In the genomic region with DNA sequence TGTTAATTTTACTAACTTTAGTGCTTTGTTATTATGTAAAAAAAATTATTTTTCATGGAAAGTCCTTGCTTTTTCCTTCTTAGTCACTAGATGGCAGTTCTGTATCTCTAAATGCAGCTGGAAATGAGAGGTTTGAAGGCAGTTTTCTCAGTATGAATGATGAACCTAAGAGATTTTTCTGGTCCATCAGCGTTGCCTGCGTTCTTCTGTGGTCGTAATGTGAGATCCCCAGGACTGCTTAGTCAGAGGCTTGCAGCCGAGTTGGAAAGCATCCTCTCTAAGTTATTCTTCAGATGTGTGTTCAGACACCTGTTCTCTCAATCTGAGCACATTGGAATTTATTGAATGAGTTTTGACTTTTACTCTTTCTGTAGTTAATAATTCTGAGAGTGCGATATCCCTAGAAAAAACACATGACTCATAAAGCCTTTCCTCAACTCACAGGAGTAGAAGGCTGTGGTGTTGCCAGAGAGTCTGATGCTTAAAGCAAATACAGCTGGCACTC, we compare ENCODE assay signal across 10 cellular contexts.
A peak's percentile ranks its signal among the peaks of the same experiment; 100 is the strongest.
DNase-seq lines count a peak whose midpoint lies in the region; FAIRE-seq and TF ChIP-seq lines count a peak whose summit lies in the region.
"Had no signal": no experiment of that assay in that cellular context is flagged by ENCODE, and none has a peak within 500 bp of the region (broad histone marks: within the 10 kb centered on the region; RNA-seq: fewer than 3 reads in every experiment).

No MANE protein-coding gene starts in this region.

- H3K27ac ChIP-seq in hepatocyte = no peak overlapping the region

- CTCF ChIA-PET in activated naive CD4-positive, alpha-beta T cell treated with anti-CD3 and anti-CD28 coated beads, Interleukin-2, amount 10 ng/mL, durations not matched to agents 7 days and 5 days (lab: Charles Lee) = interaction anchor here (0.7 kb wide), 1 partner anchor 151 kb away, joined by 3 read pairs; no protein-coding TSS in a partner anchor

- peak overlapping the region; percentile 8 for H3K4me2 ChIP-seq in hepatocyte

- DNase-seq in G401 (ENCODE audit: low spot score) = peak; percentile 37
- no peak for DNase-seq in LNCaP clone FGC (ENCODE audit: low read depth)
- DNase-seq in SK-N-DZ (ENCODE audit: low spot score) = peak; percentile 64
- peak; percentile 84 for DNase-seq in hepatocyte (ENCODE audit: low spot score)
- peak; percentile 68 for DNase-seq in urothelium cell line (ENCODE audit: low spot score)
- DNase-seq in GM19239 (ENCODE audit: insufficient read length, low spot score) = no peak
- no peak for DNase-seq in amygdala (lab: John Stamatoyannopoulos, UW)
- DNase-seq in activated naive CD4-positive, alpha-beta T cell treated with anti-CD3 and anti-CD28 coated beads, Interleukin-2, amount 10 ng/mL, durations not matched to agents 7 days and 5 days = no peak
- DNase-seq: naive B cell had no signal

- peaks cover 3% of the 10 kb centered on the region for H3K27me3 Mint-ChIP-seq in activated naive CD4-positive, alpha-beta T cell treated with anti-CD3 and anti-CD28 coated beads, Interleukin-2, amount 10 ng/mL, durations not matched to agents 7 days and 5 days

- H3K4me3 ChIP-seq in LNCaP clone FGC (ENCODE audit: low read depth, low read length) (no peak overlapping the region), hepatocyte (no peak overlapping the region)

- no peaks in the 10 kb centered on the region for H3K4me1 Mint-ChIP-seq in activated naive CD4-positive, alpha-beta T cell treated with anti-CD3 and anti-CD28 coated beads, Interleukin-2, amount 10 ng/mL, durations not matched to agents 7 days and 5 days

- FAIRE-seq in urothelium cell line (lab: Jason Lieb, UNC) (no peak), GM19239 (lab: Jason Lieb, UNC) (no peak)

- no peaks in the 10 kb centered on the region for H4K20me1 ChIP-seq in hepatocyte (ENCODE audit: insufficient read depth, poor library complexity, severe bottlenecking)

- no peaks in the 10 kb centered on the region for H3K4me1 ChIP-seq in hepatocyte (ENCODE audit: insufficient read depth)

- H3K4me3 Mint-ChIP-seq in activated naive CD4-positive, alpha-beta T cell treated with anti-CD3 and anti-CD28 coated beads, Interleukin-2, amount 10 ng/mL, durations not matched to agents 7 days and 5 days = no peak overlapping the region
- H3K4me3 Mint-ChIP-seq: naive B cell; T-helper 1 cell treated with Interleukin-12 subunit alpha and Interleukin-12 subunit beta and Interleukin-4 antibody, amounts not matched to agents 30 μg/mL and 1 μg/mL, for 36 hours had no signal

- H3K27ac Mint-ChIP-seq in activated naive CD4-positive, alpha-beta T cell treated with anti-CD3 and anti-CD28 coated beads, Interleukin-2, amount 10 ng/mL, durations not matched to agents 7 days and 5 days = no peak overlapping the region
- H3K27ac Mint-ChIP-seq: naive B cell; T-helper 1 cell treated with Interleukin-12 subunit alpha and Interleukin-12 subunit beta and Interleukin-4 antibody, amounts not matched to agents 30 μg/mL and 1 μg/mL, for 36 hours had no signal

- no peaks in the 10 kb centered on the region for H3K79me2 ChIP-seq in hepatocyte

- H3K27me3 ChIP-seq in hepatocyte = peaks cover 3% of the 10 kb centered on the region

- no peaks in the 10 kb centered on the region for H3K36me3 ChIP-seq in hepatocyte (replicated peaks; ENCODE audit: insufficient read depth, low read depth)

- H3K9me3 Mint-ChIP-seq in activated naive CD4-positive, alpha-beta T cell treated with anti-CD3 and anti-CD28 coated beads, Interleukin-2, amount 10 ng/mL, durations not matched to agents 7 days and 5 days = no peaks in the 10 kb centered on the region
- H3K9me3 Mint-ChIP-seq: T-helper 1 cell treated with Interleukin-12 subunit alpha and Interleukin-12 subunit beta and Interleukin-4 antibody, amounts not matched to agents 30 μg/mL and 1 μg/mL, for 36 hours had no signal

- no peaks in the 10 kb centered on the region for H3K9me2 ChIP-seq in hepatocyte (replicated peaks; ENCODE audit: insufficient read depth)

- H3K9me3 ChIP-seq in hepatocyte (ENCODE audit: low read depth) = no peaks in the 10 kb centered on the region

- no peak overlapping the region for H2AFZ ChIP-seq in hepatocyte

- TF ChIP-seq CTCF in LNCaP clone FGC (IDR thresholded peaks at IDR 0.05; ENCODE audit: control insufficient read depth, extremely low read depth, insufficient read depth) = peak; percentile 41
- peak; percentile 86 for TF ChIP-seq CTCF in hepatocyte (IDR thresholded peaks at IDR 0.05; ENCODE audit: poor library complexity)

- in situ Hi-C loops in G401 (cut with HindIII; ENCODE audit: low sequenced_read_pairs) = no loop called here

- no peaks in the 10 kb centered on the region for H3K36me3 Mint-ChIP-seq in activated naive CD4-positive, alpha-beta T cell treated with anti-CD3 and anti-CD28 coated beads, Interleukin-2, amount 10 ng/mL, durations not matched to agents 7 days and 5 days
- H3K36me3 Mint-ChIP-seq: naive B cell had no signal

- WGBS in hepatocyte (ENCODE audit: low lambda C conversion rate, missing lambda C conversion rate) = 5% methylated on average over 5 of the region's 5 CpGs

Comparison
In these comparisons a context has a peak if more than half of its experiments do, and no peak if none do; other contexts are left out.
1. DNase-seq: peak in G401 (single experiment), SK-N-DZ (single experiment), hepatocyte (single experiment) and urothelium cell line (single experiment); none in LNCaP clone FGC (single experiment), GM19239 (single experiment), amygdala (0 of 56) and activated naive CD4-positive, alpha-beta T cell treated with anti-CD3 and anti-CD28 coated beads, Interleukin-2, amount 10 ng/mL, durations not matched to agents 7 days and 5 days (single experiment).